Comparison of ENCODE assay signal across 10 cellular contexts in the genomic region with DNA sequence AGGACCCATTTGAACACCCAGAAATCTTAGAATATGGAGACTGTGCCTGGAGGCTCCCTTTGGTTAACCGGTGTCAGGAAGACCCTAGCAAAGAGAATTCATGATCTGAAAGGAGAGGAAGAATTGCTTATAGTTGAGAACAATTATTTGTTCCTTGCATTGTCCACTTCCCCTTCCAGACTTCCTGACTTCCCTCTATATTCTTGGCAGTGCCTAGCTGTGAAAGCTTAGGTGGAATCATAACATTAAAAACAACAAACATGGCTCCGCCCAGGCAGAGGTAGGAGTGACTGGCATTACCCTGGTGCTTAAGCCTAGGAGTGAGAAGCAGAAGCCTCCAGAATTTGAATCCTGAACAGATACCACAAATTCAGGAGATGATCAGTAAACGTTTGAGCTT. TPM values are rescaled to one million over a fixed set of nuclear protein-coding genes. Genes with fewer than 3 reads are reported as not detected.
DNase-seq lines count a peak whose midpoint lies in the region; ATAC-seq, FAIRE-seq and TF ChIP-seq lines count a peak whose summit lies in the region.
"Had no signal": no experiment of that assay in that cellular context is flagged by ENCODE, and none has a peak within 500 bp of the region (broad histone marks: within the 10 kb centered on the region; RNA-seq: fewer than 3 reads in every experiment).

No MANE protein-coding gene starts in this region.

- no peak overlapping the region for H2AFZ ChIP-seq in keratinocyte (ENCODE audit: control insufficient read depth, low read length)

- H3K4me1 ChIP-seq in BE2C (no peaks in the 10 kb centered on the region), keratinocyte (ENCODE audit: control insufficient read depth, extremely low read depth, insufficient read depth, low read length) (peaks cover 16% of the 10 kb centered on the region), heart left ventricle (peaks cover 0 to 34% (median 20%) of the 10 kb centered on the region in 12 donors)

- H3K36me3 ChIP-seq in BE2C (peaks cover 21% of the 10 kb centered on the region), keratinocyte (ENCODE audit: control insufficient read depth in 2 of 2, extremely low read depth in 1 of 2, insufficient read depth in 2 of 2, low read length in 2 of 2) (peaks cover 12 to 16% of the 10 kb centered on the region in 2 experiments), heart left ventricle (peaks cover 0 to 17% (median 0%) of the 10 kb centered on the region in 9 donors)

- H3K9me3 Mint-ChIP-seq in HFFc6: no peaks in the 10 kb centered on the region
- H3K9me3 Mint-ChIP-seq in activated T-helper 17 cell treated with anti-CD3 and anti-CD28 coated beads, Interleukin-2, amount 50 U/mL, for 72 hours: no peaks in the 10 kb centered on the region

- dilution Hi-C loops in keratinocyte (cut with MboI; ENCODE audit: extremely low pct_ligation_motif_present, low sequenced_read_pairs): no loop called here

- peak overlapping the region; percentile 92 for H3K4me3 Mint-ChIP-seq in HFFc6
- peak overlapping the region; percentile 92 for H3K4me3 Mint-ChIP-seq in activated T-helper 17 cell treated with anti-CD3 and anti-CD28 coated beads, Interleukin-2, amount 50 U/mL, for 72 hours

- DNase-seq in BE2C: no peak
- DNase-seq in HFFc6: no peak
- no peak for DNase-seq in keratinocyte (ENCODE audit: low read depth, low spot score)
- DNase-seq in stimulated activated CD4-positive, alpha-beta T cell treated with anti-CD3 and anti-CD28 coated beads, Interleukin-4, amount 100 ng/mL, for 1 hour: no peak
- no peak for DNase-seq in heart left ventricle
- no peak for DNase-seq in NCI-H1930 (lab: John Stamatoyannopoulos, UW)
- DNase-seq: NCI-H2107 had no signal

- H3K27me3 ChIP-seq in BE2C (no peaks in the 10 kb centered on the region), keratinocyte (ENCODE audit: control insufficient read depth, extremely low read depth, insufficient read depth, low read length) (no peaks in the 10 kb centered on the region), heart left ventricle (no peaks in the 10 kb centered on the region)

- intact Hi-C loops in heart left ventricle (cut with DNase I): loop anchor here in 7 of 10 donors (2.0 to 10.0 kb wide), 5 partner anchors 58 to 98 kb away; partner anchors contain the start of genes CHCHD5 (in 4 of the 7) and POLR1B (in 4 of the 7)

- peaks cover 52% of the 10 kb centered on the region for H3K4me1 Mint-ChIP-seq in HFFc6 (ENCODE audit: low read depth)
- peaks cover 32% of the 10 kb centered on the region for H3K4me1 Mint-ChIP-seq in activated T-helper 17 cell treated with anti-CD3 and anti-CD28 coated beads, Interleukin-2, amount 50 U/mL, for 72 hours

- no peak for FAIRE-seq in keratinocyte (lab: Jason Lieb, UNC)
- FAIRE-seq: TTC549 had no signal

- TF ChIP-seq CTCF in BE2C (IDR thresholded peaks at IDR 0.05; ENCODE audit: low read depth, low read length) (no peak), HFFc6 (IDR thresholded peaks at IDR 0.05) (no peak), keratinocyte (optimal IDR thresholded peaks at IDR 0.05 in 1 of 3, IDR thresholded peaks at IDR 0.05 in 1 of 3, conservative IDR thresholded peaks at IDR 0.05 in 1 of 3; ENCODE audit: extremely low read depth in 1 of 3, insufficient read depth in 2 of 3, low read length in 3 of 3) (no peak), heart left ventricle (IDR thresholded peaks at IDR 0.05) (no peak)

- H3K27me3 Mint-ChIP-seq in HFFc6 (ENCODE audit: insufficient read depth): no peaks in the 10 kb centered on the region; the same call in 1 of the 2 replicates
- no peaks in the 10 kb centered on the region for H3K27me3 Mint-ChIP-seq in activated T-helper 17 cell treated with anti-CD3 and anti-CD28 coated beads, Interleukin-2, amount 50 U/mL, for 72 hours

- no peaks in the 10 kb centered on the region for H4K20me1 ChIP-seq in keratinocyte (ENCODE audit: control insufficient read depth, extremely low read depth, insufficient read depth, low read length)

- ATAC-seq in activated T-helper 17 cell treated with anti-CD3 and anti-CD28 coated beads, Interleukin-2, amount 50 U/mL, for 72 hours (replicated peaks): no peak
- ATAC-seq in heart left ventricle (no peak), HG03565 (IDR thresholded peaks at IDR 0.05; ENCODE audit: unreplicated experiment) (no peak)

- H3K4me3 ChIP-seq in BE2C (ENCODE audit: low read depth, low read length) (peak overlapping the region; percentile 81), keratinocyte (ENCODE audit: control insufficient read depth in 2 of 3, extremely low read depth in 1 of 3, insufficient read depth in 2 of 3, low read depth in 1 of 3, low read length in 3 of 3) (peak overlapping the region in 2 of 3 experiments; percentile 78 to 93), heart left ventricle (peak overlapping the region in 3 of 12 donors; percentile 91 to 94 (median 92))

- H3K27ac Mint-ChIP-seq in HFFc6: peak overlapping the region; percentile 92
- H3K27ac Mint-ChIP-seq in activated T-helper 17 cell treated with anti-CD3 and anti-CD28 coated beads, Interleukin-2, amount 50 U/mL, for 72 hours: no peak overlapping the region

- H3K9me1 ChIP-seq in keratinocyte (ENCODE audit: control insufficient read depth, extremely low read depth, insufficient read depth, low read length): no peaks in the 10 kb centered on the region

- H3K27ac ChIP-seq in keratinocyte (ENCODE audit: control insufficient read depth, insufficient read depth, low read length) (peak overlapping the region; percentile 70), heart left ventricle (no peak overlapping the region)

- H3K79me2 ChIP-seq in keratinocyte (ENCODE audit: control insufficient read depth, insufficient read depth, low read length): peaks cover 50% of the 10 kb centered on the region

- TF ChIP-seq POLR2A in heart left ventricle (IDR thresholded peaks at IDR 0.05): no peak

- no peak overlapping the region for H3K9ac ChIP-seq in keratinocyte (ENCODE audit: control insufficient read depth, extremely low read depth, insufficient read depth, low read length)

- no peaks in the 10 kb centered on the region for H3K9me3 ChIP-seq in BE2C
- H3K9me3 ChIP-seq in keratinocyte (ENCODE audit: control insufficient read depth, low read depth, low read length): no peaks in the 10 kb centered on the region
- H3K9me3 ChIP-seq in heart left ventricle: no peaks in the 10 kb centered on the region

- WGBS in heart left ventricle, 4 donors: 65 to 82% (median 80%) methylated on average over 3 of the region's 3 CpGs

- H3K36me3 Mint-ChIP-seq in HFFc6 (ENCODE audit: low read depth): peaks cover 17% of the 10 kb centered on the region
- H3K36me3 Mint-ChIP-seq in activated T-helper 17 cell treated with anti-CD3 and anti-CD28 coated beads, Interleukin-2, amount 50 U/mL, for 72 hours (ENCODE audit: low read depth): peaks cover 17% of the 10 kb centered on the region

- H3K4me2 ChIP-seq in keratinocyte (ENCODE audit: control insufficient read depth, extremely low read depth, insufficient read depth, low read depth, low read length): peak overlapping the region; percentile 99

RNA-seq across cellular contexts. Expression of gene TTL, which starts 1.9 kb away (rescaled TPM):
- 25.9 TPM for polyA plus RNA-seq in BE2C (2012; ENCODE audit: insufficient read depth, insufficient read length, low read depth)
- total RNA-seq in HFFc6 (2021; fragmentation: NEBNext Ultra II Directional; extraction: Animal tissue kit (Norgen Biotek cat#: 25700)): 10 to 100 TPM; 48.4 to 65.1 (median 55.1) TPM
- total RNA-seq in activated T-helper 17 cell treated with anti-CD3 and anti-CD28 coated beads, Interleukin-2, amount 50 U/mL, for 72 hours: 10 to 100 TPM; 12.7 to 28.1 TPM
- polyA plus RNA-seq in keratinocyte: 27.6 to 37.9 TPM (median 28.6 TPM) in 3 replicates
- polyA plus RNA-seq in keratinocyte (2011; ENCODE audit: low read depth): 10.4 TPM
- polyA plus RNA-seq in keratinocyte (2011; cell fraction: cytosol; rRNA removed): 31.2 and 45.2 TPM in 2 replicates
- polyA plus RNA-seq in keratinocyte (2011; cell fraction: nucleus; rRNA removed): 37.9 and 39.6 TPM in 2 replicates
- polyA plus RNA-seq in keratinocyte (2012; ENCODE audit: low replicate concordance): 16.8 and 31.0 TPM in 2 replicates
- polyA minus RNA-seq in keratinocyte: 39.3 to 58.3 TPM (median 44.3 TPM) in 3 replicates
- polyA minus RNA-seq in keratinocyte (2011; cell fraction: cytosol; rRNA and poly(A)+ RNA removed): 38.8 TPM
- 19.0 and 43.3 TPM in 2 replicates for polyA minus RNA-seq in keratinocyte (2011; cell fraction: nucleus; rRNA and poly(A)+ RNA removed)
- 10 to 100 TPM; 25.2 to 55.3 (median 46.6) TPM for total RNA-seq in heart left ventricle
- 10 to 100 TPM; 13.0 to 29.0 TPM for polyA plus RNA-seq in heart left ventricle

RNA-seq across cellular contexts. Expression of gene RGPD8, which starts 50.4 kb away (rescaled TPM):
- not detected for polyA plus RNA-seq in BE2C (2012; ENCODE audit: insufficient read depth, insufficient read length, low read depth)
- 1 to 10 TPM; 4.1 to 6.6 (median 5.5) TPM for total RNA-seq in HFFc6 (2021; fragmentation: NEBNext Ultra II Directional; extraction: Animal tissue kit (Norgen Biotek cat#: 25700))
- total RNA-seq in activated T-helper 17 cell treated with anti-CD3 and anti-CD28 coated beads, Interleukin-2, amount 50 U/mL, for 72 hours: 1 to 10 TPM; 6.1 to 9.5 TPM
- 1.7 to 2.4 TPM (median 1.8 TPM) in 3 replicates for polyA plus RNA-seq in keratinocyte
- 4.3 TPM for polyA plus RNA-seq in keratinocyte (2011; ENCODE audit: low read depth)
- polyA plus RNA-seq in keratinocyte (2011; cell fraction: cytosol; rRNA removed): 0.53 and 1.1 TPM in 2 replicates
- polyA plus RNA-seq in keratinocyte (2011; cell fraction: nucleus; rRNA removed): 7.9 and 10.0 TPM in 2 replicates
- 1.3 and 1.9 TPM in 2 replicates for polyA plus RNA-seq in keratinocyte (2012; ENCODE audit: low replicate concordance)
- polyA minus RNA-seq in keratinocyte: 7.3 to 15.7 TPM in 2 of 3 replicates, not detected in the other
- polyA minus RNA-seq in keratinocyte (2011; cell fraction: cytosol; rRNA and poly(A)+ RNA removed): 2.9 TPM
- 12.5 and 23.0 TPM in 2 replicates for polyA minus RNA-seq in keratinocyte (2011; cell fraction: nucleus; rRNA and poly(A)+ RNA removed)
- total RNA-seq in heart left ventricle: 1 to 10 TPM; 4.2 to 9.0 (median 7.0) TPM
- polyA plus RNA-seq in heart left ventricle: 1 to 10 TPM; 1.4 to 2.0 TPM

RNA-seq across cellular contexts. Expression of gene POLR1B, which starts 58.4 kb away (rescaled TPM):
- 26.9 TPM for polyA plus RNA-seq in BE2C (2012; ENCODE audit: insufficient read depth, insufficient read length, low read depth)
- total RNA-seq in HFFc6 (2021; fragmentation: NEBNext Ultra II Directional; extraction: Animal tissue kit (Norgen Biotek cat#: 25700)): 10 to 100 TPM; 15.1 to 27.5 (median 17.6) TPM
- total RNA-seq in activated T-helper 17 cell treated with anti-CD3 and anti-CD28 coated beads, Interleukin-2, amount 50 U/mL, for 72 hours: 10 to 100 TPM; 30.6 to 59.2 TPM
- polyA plus RNA-seq in keratinocyte (23.5 to 31.9 TPM (median 27.1 TPM) in 3 replicates), heart left ventricle (1 to 10 TPM; 3.3 to 6.5 TPM)
- 7.5 TPM for polyA plus RNA-seq in keratinocyte (2011; ENCODE audit: low read depth)
- 13.2 and 21.2 TPM in 2 replicates for polyA plus RNA-seq in keratinocyte (2011; cell fraction: cytosol; rRNA removed)
- polyA plus RNA-seq in keratinocyte (2011; cell fraction: nucleus; rRNA removed): 38.7 and 42.7 TPM in 2 replicates
- 11.3 and 19.7 TPM in 2 replicates for polyA plus RNA-seq in keratinocyte (2012; ENCODE audit: low replicate concordance)
- polyA minus RNA-seq in keratinocyte: 58.3 to 70.7 TPM (median 66.9 TPM) in 3 replicates
- polyA minus RNA-seq in keratinocyte (2011; cell fraction: cytosol; rRNA and poly(A)+ RNA removed): 22.3 TPM
- 34.3 and 66.8 TPM in 2 replicates for polyA minus RNA-seq in keratinocyte (2011; cell fraction: nucleus; rRNA and poly(A)+ RNA removed)
- total RNA-seq in heart left ventricle: 10 to 100 TPM in 5 of 9 donors, 1 to 10 TPM in 4; 6.0 to 15.5 (median 10.4) TPM
